In the genomic region with DNA sequence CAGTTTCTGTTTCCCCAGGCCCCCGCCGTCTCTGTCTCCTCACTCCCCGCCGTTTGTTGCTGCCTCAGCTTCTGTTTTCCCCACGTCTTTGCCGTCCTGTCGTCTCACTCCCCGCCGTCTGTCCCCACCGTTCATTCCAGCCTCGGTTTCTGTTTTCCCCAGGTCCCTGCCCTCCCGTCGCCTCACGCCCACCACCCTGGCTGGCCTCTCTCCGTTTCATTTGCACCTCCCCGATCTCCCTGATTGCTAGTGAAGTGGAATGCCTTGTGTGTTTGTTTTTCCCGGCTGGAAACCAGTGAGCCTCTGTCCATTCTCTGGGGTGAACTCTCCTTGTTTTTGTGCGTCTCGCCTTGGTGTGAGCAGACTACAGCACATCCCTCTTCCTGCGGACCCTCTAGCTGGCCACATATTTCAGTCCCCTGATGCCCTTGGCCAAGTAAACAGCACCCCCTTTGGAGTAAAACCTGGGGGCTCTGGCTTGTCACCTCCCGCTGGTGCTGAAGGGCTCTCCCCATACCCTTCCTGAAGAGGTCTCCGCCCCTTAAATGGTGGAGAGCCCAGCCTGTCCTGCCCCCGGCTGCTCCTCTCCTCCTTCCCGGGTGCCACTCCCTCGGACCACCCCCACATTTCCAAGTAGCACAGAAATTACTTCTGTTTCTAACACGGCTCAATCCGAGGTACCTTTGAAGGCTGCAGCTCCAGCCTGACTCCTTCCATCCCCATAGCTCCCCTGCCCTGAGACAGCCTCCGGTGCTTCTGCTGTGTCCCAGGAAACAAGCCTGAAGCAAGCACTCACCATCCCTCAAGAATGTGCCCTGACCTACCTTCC, we compare ENCODE assay signal across 1 cellular context.
TF ChIP-seq lines count a peak whose summit lies in the region.

No MANE protein-coding gene starts in this region.

TF ChIP-seq in GM23338, 12 proteins besides CTCF, POLR2A, EP300 and RAD21 (continued from another document):
- TF ChIP-seq, protein P1, sequence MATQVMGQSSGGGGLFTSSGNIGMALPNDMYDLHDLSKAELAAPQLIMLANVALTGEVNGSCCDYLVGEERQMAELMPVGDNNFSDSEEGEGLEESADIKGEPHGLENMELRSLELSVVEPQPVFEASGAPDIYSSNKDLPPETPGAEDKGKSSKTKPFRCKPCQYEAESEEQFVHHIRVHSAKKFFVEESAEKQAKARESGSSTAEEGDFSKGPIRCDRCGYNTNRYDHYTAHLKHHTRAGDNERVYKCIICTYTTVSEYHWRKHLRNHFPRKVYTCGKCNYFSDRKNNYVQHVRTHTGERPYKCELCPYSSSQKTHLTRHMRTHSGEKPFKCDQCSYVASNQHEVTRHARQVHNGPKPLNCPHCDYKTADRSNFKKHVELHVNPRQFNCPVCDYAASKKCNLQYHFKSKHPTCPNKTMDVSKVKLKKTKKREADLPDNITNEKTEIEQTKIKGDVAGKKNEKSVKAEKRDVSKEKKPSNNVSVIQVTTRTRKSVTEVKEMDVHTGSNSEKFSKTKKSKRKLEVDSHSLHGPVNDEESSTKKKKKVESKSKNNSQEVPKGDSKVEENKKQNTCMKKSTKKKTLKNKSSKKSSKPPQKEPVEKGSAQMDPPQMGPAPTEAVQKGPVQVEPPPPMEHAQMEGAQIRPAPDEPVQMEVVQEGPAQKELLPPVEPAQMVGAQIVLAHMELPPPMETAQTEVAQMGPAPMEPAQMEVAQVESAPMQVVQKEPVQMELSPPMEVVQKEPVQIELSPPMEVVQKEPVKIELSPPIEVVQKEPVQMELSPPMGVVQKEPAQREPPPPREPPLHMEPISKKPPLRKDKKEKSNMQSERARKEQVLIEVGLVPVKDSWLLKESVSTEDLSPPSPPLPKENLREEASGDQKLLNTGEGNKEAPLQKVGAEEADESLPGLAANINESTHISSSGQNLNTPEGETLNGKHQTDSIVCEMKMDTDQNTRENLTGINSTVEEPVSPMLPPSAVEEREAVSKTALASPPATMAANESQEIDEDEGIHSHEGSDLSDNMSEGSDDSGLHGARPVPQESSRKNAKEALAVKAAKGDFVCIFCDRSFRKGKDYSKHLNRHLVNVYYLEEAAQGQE (IDR thresholded peaks at IDR 0.05; ENCODE audit: unreplicated experiment): no peak
- TF ChIP-seq CREB1 (CRISPR knock-in tag; IDR thresholded peaks at IDR 0.05; ENCODE audit: low read depth) (no peak), STAT1 (IDR thresholded peaks at IDR 0.05; ENCODE audit: unreplicated experiment) (no peak), JUNB (IDR thresholded peaks at IDR 0.05; ENCODE audit: unreplicated experiment) (no peak)
- TF ChIP-seq, protein P2, sequence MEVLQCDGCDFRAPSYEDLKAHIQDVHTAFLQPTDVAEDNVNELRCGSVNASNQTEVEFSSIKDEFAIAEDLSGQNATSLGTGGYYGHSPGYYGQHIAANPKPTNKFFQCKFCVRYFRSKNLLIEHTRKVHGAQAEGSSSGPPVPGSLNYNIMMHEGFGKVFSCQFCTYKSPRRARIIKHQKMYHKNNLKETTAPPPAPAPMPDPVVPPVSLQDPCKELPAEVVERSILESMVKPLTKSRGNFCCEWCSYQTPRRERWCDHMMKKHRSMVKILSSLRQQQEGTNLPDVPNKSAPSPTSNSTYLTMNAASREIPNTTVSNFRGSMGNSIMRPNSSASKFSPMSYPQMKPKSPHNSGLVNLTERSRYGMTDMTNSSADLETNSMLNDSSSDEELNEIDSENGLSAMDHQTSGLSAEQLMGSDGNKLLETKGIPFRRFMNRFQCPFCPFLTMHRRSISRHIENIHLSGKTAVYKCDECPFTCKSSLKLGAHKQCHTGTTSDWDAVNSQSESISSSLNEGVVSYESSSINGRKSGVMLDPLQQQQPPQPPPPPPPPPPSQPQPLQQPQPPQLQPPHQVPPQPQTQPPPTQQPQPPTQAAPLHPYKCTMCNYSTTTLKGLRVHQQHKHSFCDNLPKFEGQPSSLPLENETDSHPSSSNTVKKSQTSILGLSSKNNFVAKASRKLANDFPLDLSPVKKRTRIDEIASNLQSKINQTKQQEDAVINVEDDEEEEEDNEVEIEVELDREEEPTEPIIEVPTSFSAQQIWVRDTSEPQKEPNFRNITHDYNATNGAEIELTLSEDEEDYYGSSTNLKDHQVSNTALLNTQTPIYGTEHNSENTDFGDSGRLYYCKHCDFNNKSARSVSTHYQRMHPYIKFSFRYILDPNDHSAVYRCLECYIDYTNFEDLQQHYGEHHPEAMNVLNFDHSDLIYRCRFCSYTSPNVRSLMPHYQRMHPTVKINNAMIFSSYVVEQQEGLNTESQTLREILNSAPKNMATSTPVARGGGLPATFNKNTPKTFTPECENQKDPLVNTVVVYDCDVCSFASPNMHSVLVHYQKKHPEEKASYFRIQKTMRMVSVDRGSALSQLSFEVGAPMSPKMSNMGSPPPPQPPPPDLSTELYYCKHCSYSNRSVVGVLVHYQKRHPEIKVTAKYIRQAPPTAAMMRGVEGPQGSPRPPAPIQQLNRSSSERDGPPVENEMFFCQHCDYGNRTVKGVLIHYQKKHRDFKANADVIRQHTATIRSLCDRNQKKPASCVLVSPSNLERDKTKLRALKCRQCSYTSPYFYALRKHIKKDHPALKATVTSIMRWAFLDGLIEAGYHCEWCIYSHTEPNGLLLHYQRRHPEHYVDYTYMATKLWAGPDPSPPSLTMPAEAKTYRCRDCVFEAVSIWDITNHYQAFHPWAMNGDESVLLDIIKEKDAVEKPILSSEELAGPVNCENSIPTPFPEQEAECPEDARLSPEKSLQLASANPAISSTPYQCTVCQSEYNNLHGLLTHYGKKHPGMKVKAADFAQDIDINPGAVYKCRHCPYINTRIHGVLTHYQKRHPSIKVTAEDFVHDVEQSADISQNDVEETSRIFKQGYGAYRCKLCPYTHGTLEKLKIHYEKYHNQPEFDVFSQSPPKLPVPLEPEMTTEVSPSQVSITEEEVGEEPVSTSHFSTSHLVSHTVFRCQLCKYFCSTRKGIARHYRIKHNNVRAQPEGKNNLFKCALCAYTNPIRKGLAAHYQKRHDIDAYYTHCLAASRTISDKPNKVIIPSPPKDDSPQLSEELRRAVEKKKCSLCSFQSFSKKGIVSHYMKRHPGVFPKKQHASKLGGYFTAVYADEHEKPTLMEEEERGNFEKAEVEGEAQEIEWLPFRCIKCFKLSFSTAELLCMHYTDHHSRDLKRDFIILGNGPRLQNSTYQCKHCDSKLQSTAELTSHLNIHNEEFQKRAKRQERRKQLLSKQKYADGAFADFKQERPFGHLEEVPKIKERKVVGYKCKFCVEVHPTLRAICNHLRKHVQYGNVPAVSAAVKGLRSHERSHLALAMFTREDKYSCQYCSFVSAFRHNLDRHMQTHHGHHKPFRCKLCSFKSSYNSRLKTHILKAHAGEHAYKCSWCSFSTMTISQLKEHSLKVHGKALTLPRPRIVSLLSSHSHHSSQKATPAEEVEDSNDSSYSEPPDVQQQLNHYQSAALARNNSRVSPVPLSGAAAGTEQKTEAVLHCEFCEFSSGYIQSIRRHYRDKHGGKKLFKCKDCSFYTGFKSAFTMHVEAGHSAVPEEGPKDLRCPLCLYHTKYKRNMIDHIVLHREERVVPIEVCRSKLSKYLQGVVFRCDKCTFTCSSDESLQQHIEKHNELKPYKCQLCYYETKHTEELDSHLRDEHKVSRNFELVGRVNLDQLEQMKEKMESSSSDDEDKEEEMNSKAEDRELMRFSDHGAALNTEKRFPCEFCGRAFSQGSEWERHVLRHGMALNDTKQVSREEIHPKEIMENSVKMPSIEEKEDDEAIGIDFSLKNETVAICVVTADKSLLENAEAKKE (CRISPR knock-in tag; IDR thresholded peaks at IDR 0.05): no peak
TF ChIP-seq in GM23338: peak in this region for 0.
